ENCODE assay signal across 1 cellular context in the genomic region with DNA sequence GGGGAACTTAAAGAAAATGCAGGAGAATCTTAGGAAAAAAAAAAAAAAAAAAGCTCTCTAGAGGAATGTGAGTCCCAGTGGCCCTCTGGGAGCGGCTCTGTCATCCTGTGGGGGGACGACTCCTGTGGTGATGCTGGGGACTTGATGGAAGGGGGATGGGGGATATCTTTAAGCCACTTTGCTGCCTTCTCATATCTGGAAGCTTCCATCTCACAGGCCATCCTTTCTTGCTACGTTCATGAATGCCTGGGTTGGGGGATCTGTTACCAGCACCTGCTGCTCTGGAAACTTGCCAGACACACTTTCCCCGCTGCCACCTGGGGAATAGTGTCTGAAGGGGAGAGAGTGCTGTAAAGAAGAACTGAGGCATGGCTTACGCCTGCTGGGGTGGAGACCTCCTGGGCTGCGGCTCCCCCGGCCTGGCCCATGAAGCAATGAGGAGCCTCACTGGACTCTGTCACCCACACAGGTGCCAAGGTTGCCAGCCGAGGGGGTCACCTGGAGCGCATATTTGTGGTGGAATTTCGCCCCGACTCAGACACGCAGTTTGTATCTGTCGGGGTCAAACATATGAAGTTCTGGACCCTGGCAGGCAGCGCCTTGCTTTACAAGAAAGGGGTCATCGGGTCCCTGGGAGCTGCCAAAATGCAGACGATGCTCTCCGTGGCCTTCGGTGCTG.
TF ChIP-seq lines count a peak whose summit lies in the region.

No MANE protein-coding gene starts in this region.

TF ChIP-seq in HepG2, 621 proteins besides CTCF, POLR2A, EP300 and RAD21 (continued from another document):
- no peak for TF ChIP-seq ZNF367 (CRISPR knock-in tag; IDR thresholded peaks at IDR 0.05; ENCODE audit: borderline replicate concordance)
- TF ChIP-seq, protein P1, sequence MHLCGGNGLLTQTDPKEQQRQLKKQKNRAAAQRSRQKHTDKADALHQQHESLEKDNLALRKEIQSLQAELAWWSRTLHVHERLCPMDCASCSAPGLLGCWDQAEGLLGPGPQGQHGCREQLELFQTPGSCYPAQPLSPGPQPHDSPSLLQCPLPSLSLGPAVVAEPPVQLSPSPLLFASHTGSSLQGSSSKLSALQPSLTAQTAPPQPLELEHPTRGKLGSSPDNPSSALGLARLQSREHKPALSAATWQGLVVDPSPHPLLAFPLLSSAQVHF (CRISPR knock-in tag; IDR thresholded peaks at IDR 0.05) = no peak
- no peak for TF ChIP-seq SMARCE1 (IDR thresholded peaks at IDR 0.05; ENCODE audit: borderline replicate concordance)
- no peak for TF ChIP-seq ZNF709 (CRISPR knock-in tag; IDR thresholded peaks at IDR 0.05)
- no peak for TF ChIP-seq NKX3-1 (CRISPR knock-in tag; IDR thresholded peaks at IDR 0.05)
- TF ChIP-seq, protein P2, sequence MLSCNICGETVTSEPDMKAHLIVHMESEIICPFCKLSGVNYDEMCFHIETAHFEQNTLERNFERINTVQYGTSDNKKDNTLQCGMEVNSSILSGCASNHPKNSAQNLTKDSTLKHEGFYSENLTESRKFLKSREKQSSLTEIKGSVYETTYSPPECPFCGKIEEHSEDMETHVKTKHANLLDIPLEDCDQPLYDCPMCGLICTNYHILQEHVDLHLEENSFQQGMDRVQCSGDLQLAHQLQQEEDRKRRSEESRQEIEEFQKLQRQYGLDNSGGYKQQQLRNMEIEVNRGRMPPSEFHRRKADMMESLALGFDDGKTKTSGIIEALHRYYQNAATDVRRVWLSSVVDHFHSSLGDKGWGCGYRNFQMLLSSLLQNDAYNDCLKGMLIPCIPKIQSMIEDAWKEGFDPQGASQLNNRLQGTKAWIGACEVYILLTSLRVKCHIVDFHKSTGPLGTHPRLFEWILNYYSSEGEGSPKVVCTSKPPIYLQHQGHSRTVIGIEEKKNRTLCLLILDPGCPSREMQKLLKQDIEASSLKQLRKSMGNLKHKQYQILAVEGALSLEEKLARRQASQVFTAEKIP (CRISPR knock-in tag; IDR thresholded peaks at IDR 0.05; ENCODE audit: borderline replicate concordance) = no peak
- no peak for TF ChIP-seq RCOR2 (CRISPR knock-in tag; IDR thresholded peaks at IDR 0.05)
- TF ChIP-seq ISL2 (CRISPR knock-in tag; IDR thresholded peaks at IDR 0.05) = no peak
- TF ChIP-seq, protein P3, sequence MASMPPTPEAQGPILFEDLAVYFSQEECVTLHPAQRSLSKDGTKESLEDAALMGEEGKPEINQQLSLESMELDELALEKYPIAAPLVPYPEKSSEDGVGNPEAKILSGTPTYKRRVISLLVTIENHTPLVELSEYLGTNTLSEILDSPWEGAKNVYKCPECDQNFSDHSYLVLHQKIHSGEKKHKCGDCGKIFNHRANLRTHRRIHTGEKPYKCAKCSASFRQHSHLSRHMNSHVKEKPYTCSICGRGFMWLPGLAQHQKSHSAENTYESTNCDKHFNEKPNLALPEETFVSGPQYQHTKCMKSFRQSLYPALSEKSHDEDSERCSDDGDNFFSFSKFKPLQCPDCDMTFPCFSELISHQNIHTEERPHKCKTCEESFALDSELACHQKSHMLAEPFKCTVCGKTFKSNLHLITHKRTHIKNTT (CRISPR knock-in tag; IDR thresholded peaks at IDR 0.05) = no peak
- no peak for TF ChIP-seq ZBTB7B (CRISPR knock-in tag; IDR thresholded peaks at IDR 0.05)
